Comparison of ENCODE assay signal across 8 cellular contexts in the genomic region with DNA sequence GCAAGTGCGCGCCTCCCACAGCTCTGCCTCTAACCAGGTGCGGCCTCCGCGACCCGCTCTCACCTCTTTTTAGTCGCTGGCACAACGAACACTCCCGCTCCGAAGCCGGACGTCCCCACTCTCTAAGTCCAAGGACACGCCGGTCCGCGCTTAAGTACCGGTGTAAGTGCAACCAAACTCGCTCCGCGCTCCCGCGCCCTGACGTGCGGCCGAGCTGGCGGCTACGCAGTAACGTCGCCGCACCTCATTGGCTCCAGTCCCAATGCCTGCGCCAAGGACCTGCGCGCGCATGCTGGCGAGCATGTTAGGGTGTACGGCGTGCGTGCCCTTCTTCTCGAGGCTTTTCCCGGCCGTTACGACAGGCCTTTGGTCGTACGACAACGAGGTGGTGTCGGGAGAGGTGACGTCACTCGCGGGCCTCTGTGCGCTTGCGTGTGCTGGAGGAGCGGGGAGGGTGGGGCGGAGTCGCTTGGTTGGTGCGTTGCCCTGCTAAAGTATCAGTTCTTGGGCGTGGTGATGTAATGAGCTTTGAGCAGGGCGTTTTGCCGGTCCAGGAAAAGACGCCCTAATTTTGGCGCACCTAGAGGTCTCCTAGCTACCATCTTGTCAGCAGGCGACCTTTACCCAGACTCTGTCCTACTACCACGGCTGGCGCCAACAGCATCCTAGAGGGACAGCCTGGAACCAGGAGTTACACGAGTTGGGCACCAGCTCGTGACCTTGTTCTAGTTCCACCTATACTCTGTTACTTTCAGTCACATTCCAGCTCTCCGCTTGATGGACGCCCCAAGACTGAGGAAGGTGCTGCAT. TPM values are rescaled to one million over a fixed set of nuclear protein-coding genes. Genes with fewer than 3 reads are reported as not detected.
DNase-seq lines count a peak whose midpoint lies in the region; ATAC-seq, FAIRE-seq and TF ChIP-seq lines count a peak whose summit lies in the region.

A gene (minus strand): TSS at position 124 of the 810 bp plus-strand sequence. CDS start 1,141 bp downstream, outside the sequence.

- peak within 1 kb of the TSS; percentile 18 for H2BK5ac ChIP-seq in trophoblast cell (ENCODE audit: low read depth, low read length, poor library complexity)

- peak; percentile 69 for TF ChIP-seq EP300 in transverse colon (IDR thresholded peaks at IDR 0.05; ENCODE audit: low read depth)

- peaks cover 8% of the 10 kb centered on the region for H3K79me2 ChIP-seq in trophoblast cell (ENCODE audit: control insufficient read depth, insufficient read depth, low read length, poor library complexity)

- H3K27ac ChIP-seq in adrenal gland (peak within 1 kb of the TSS; percentile 87 to 99 (median 94)), trophoblast cell (ENCODE audit: low read depth, low read length) (peak within 1 kb of the TSS; percentile 30), transverse colon (peak within 1 kb of the TSS; percentile 95 to 96 (median 95))

- H3K4me3 ChIP-seq in adrenal gland: peak within 1 kb of the TSS in 3 of 4 donors; percentile 43 to 83 (median 79)
- H3K4me3 ChIP-seq in trophoblast cell (ENCODE audit: low read depth, low read length): peak within 1 kb of the TSS; percentile 94
- peak within 1 kb of the TSS; percentile 78 to 86 (median 82) for H3K4me3 ChIP-seq in transverse colon

- 0 to 3% (median 1%) methylated on average over 8 to 67 of the region's 67 CpGs for WGBS in adrenal gland, 4 donors
- WGBS in trophoblast cell (ENCODE audit: extremely low coverage, insufficient coverage, insufficient read length): no CpG with 5 or more reads among the region's 67 CpGs
- 2 to 3% methylated on average over 6 to 19 of the region's 67 CpGs for WGBS in transverse colon (ENCODE audit: low coverage in 1 of 2), 2 donors

- H3K4me2 ChIP-seq in trophoblast cell (ENCODE audit: low read length): peak within 1 kb of the TSS; percentile 77

- peak within 1 kb of the TSS; percentile 88 for H3K9ac ChIP-seq in trophoblast cell (ENCODE audit: low read length)

- H3K4ac ChIP-seq in trophoblast cell (ENCODE audit: low read depth, low read length): peak within 1 kb of the TSS; percentile 75

- peak within 1 kb of the TSS; percentile 60 for H4K91ac ChIP-seq in trophoblast cell (ENCODE audit: low read depth, low read length)

- H3K23ac ChIP-seq in trophoblast cell (ENCODE audit: low read length): no peak within 1 kb of the TSS

- no peak within 1 kb of the TSS for H2BK12ac ChIP-seq in trophoblast cell (ENCODE audit: low read length)

- TF ChIP-seq CTCF in adrenal gland (IDR thresholded peaks at IDR 0.05): no peak
- TF ChIP-seq CTCF in transverse colon (IDR thresholded peaks at IDR 0.05): no peak

- in situ Hi-C loops in transverse colon (cut with MboI; ENCODE audit: low pct_ligation_motif_present in 1 of 4, low pct_unique_long_range_greater_than_20kb in 1 of 4, low sequenced_read_pairs in 3 of 4): no loop called here

- intact Hi-C loops in adrenal gland (cut with DNase I): no loop called here
- intact Hi-C loops in cardiac septum (cut with DNase I): no loop called here
- intact Hi-C loops in transverse colon (cut with DNase I; ENCODE audit: low total_unique reads): no loop called here

- H3K79me1 ChIP-seq in trophoblast cell (ENCODE audit: low read length): peaks cover 4% of the 10 kb centered on the region

- TF ChIP-seq POLR2A in GM12892 (IDR thresholded peaks at IDR 0.05; ENCODE audit: low read depth, low read length): peak; percentile 100
- peak; percentile 99 for TF ChIP-seq POLR2A in adrenal gland (IDR thresholded peaks at IDR 0.05)
- peak; percentile 99 for TF ChIP-seq POLR2A in transverse colon (IDR thresholded peaks at IDR 0.05)

- H3K36me3 ChIP-seq in adrenal gland (replicated peaks in 1 of 2) (peaks cover 0 to 17% of the 10 kb centered on the region in 2 donors), trophoblast cell (ENCODE audit: control insufficient read depth in 1 of 2, insufficient read depth in 2 of 2, low read length in 2 of 2) (peaks cover 10 to 16% of the 10 kb centered on the region in 2 experiments), transverse colon (peaks cover 0 to 20% (median 9%) of the 10 kb centered on the region in 4 donors)

- H3K27me3 ChIP-seq in adrenal gland (no peaks in the 10 kb centered on the region), trophoblast cell (ENCODE audit: insufficient read depth, low read length) (no peaks in the 10 kb centered on the region), transverse colon (no peaks in the 10 kb centered on the region)

- peak within 1 kb of the TSS; percentile 12 for H2AK5ac ChIP-seq in trophoblast cell (ENCODE audit: low read length)

- FAIRE-seq in GM12892 (lab: Jason Lieb, UNC): peak; percentile 100

- H3K14ac ChIP-seq in trophoblast cell (ENCODE audit: low read length): peak within 1 kb of the TSS; percentile 76

- peak within 1 kb of the TSS; percentile 54 for H3K18ac ChIP-seq in trophoblast cell (ENCODE audit: low read length)

- peak within 1 kb of the TSS; percentile 87 for H4K8ac ChIP-seq in trophoblast cell (ENCODE audit: low read depth, low read length)

- H4K12ac ChIP-seq in trophoblast cell (ENCODE audit: low read depth, low read length): peak within 1 kb of the TSS; percentile 87

- DNase-seq in GM12892 (ENCODE audit: insufficient read length): peak; percentile 73
- DNase-seq in NCI-H146 (lab: John Stamatoyannopoulos, UW): peak; percentile 99
- peak; percentile 99 to 100 (median 99) for DNase-seq in T-helper 1 cell
- DNase-seq in adrenal gland: peak; percentile 99 to 100 (median 100)
- DNase-seq in cardiac septum (ENCODE audit: low spot score): peak; percentile 100
- peak; percentile 100 for DNase-seq in trophoblast cell
- DNase-seq in transverse colon: peak; percentile 100

- peak; percentile 93 for ATAC-seq in HG02852 (IDR thresholded peaks at IDR 0.05; ENCODE audit: unreplicated experiment)

- H2BK120ac ChIP-seq in trophoblast cell (ENCODE audit: insufficient read depth, low read length, poor library complexity): peak within 1 kb of the TSS; percentile 33

- H3K4me1 ChIP-seq in adrenal gland (replicated peaks in 1 of 2) (peaks cover 10 to 11% of the 10 kb centered on the region in 2 donors), trophoblast cell (ENCODE audit: control insufficient read depth in 1 of 2, insufficient read depth in 2 of 2, low read length in 2 of 2) (peaks cover 0 to 2% of the 10 kb centered on the region in 2 experiments), transverse colon (peaks cover 0 to 50% (median 23%) of the 10 kb centered on the region in 4 donors)

- H3K9me3 ChIP-seq in adrenal gland (replicated peaks in 1 of 3) (no peaks in the 10 kb centered on the region), trophoblast cell (ENCODE audit: insufficient read depth, low read depth, low read length) (no peaks in the 10 kb centered on the region), transverse colon (no peaks in the 10 kb centered on the region)

- peak within 1 kb of the TSS; percentile 59 for H2AFZ ChIP-seq in trophoblast cell (ENCODE audit: insufficient read depth, low read length, poor library complexity)

RNA-seq across cellular contexts. Expression of the gene that starts here (rescaled TPM):
- 236 TPM for polyA plus RNA-seq in GM12892 (2012; ENCODE audit: missing spikeins)
- total RNA-seq in adrenal gland (100 to 1,000 TPM in 1 of 8 donors, 10 to 100 TPM in 7; 15.0 to 173 (median 53.0) TPM), cardiac septum (494 TPM), transverse colon (100 to 1,000 TPM in 2 of 4 donors, 10 to 100 TPM in 2; 29.9 to 129 (median 66.8) TPM)
- 100 to 1,000 TPM in 1 of 3 donors, 10 to 100 TPM in 2; 31.0 to 241 (median 32.4) TPM for polyA plus RNA-seq in adrenal gland
- 178 and 183 TPM in 2 replicates for polyA plus RNA-seq in trophoblast cell (2013)

Comparison
In these comparisons a context has a peak if more than half of its experiments do, and no peak if none do; other contexts are left out.
1. Peak in every context shown above with its lines: DNase-seq, ATAC-seq, H3K4me3 ChIP-seq and H3K27ac ChIP-seq.
2. H3K27ac ChIP-seq: peak in every context shown above with its lines; median percentile 95 in transverse colon; 94 in adrenal gland; 30 in trophoblast cell.